In the genomic region with DNA sequence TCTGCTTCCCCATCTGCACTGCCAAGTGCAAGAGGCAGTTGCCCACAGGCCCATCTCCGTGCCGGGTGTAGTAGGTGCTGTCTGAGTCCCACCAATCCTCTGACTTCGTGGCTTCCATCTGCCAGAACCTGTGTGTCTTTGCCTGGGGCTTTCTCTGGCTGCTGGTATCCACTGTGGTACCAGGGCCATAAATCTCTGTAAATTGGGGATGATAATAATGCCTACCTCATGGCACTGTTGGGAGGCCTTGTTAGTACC, we compare ENCODE assay signal across 1 cellular context.
TF ChIP-seq lines count a peak whose summit lies in the region.

No MANE protein-coding gene starts in this region.

TF ChIP-seq in K562, 482 proteins besides CTCF, POLR2A, EP300 and RAD21:
- TF ChIP-seq KAT8 (IDR thresholded peaks at IDR 0.05; ENCODE audit: low read depth) = no peak
- no peak for TF ChIP-seq ZFX (CRISPR knock-in tag; IDR thresholded peaks at IDR 0.05)
- TF ChIP-seq, protein P1, sequence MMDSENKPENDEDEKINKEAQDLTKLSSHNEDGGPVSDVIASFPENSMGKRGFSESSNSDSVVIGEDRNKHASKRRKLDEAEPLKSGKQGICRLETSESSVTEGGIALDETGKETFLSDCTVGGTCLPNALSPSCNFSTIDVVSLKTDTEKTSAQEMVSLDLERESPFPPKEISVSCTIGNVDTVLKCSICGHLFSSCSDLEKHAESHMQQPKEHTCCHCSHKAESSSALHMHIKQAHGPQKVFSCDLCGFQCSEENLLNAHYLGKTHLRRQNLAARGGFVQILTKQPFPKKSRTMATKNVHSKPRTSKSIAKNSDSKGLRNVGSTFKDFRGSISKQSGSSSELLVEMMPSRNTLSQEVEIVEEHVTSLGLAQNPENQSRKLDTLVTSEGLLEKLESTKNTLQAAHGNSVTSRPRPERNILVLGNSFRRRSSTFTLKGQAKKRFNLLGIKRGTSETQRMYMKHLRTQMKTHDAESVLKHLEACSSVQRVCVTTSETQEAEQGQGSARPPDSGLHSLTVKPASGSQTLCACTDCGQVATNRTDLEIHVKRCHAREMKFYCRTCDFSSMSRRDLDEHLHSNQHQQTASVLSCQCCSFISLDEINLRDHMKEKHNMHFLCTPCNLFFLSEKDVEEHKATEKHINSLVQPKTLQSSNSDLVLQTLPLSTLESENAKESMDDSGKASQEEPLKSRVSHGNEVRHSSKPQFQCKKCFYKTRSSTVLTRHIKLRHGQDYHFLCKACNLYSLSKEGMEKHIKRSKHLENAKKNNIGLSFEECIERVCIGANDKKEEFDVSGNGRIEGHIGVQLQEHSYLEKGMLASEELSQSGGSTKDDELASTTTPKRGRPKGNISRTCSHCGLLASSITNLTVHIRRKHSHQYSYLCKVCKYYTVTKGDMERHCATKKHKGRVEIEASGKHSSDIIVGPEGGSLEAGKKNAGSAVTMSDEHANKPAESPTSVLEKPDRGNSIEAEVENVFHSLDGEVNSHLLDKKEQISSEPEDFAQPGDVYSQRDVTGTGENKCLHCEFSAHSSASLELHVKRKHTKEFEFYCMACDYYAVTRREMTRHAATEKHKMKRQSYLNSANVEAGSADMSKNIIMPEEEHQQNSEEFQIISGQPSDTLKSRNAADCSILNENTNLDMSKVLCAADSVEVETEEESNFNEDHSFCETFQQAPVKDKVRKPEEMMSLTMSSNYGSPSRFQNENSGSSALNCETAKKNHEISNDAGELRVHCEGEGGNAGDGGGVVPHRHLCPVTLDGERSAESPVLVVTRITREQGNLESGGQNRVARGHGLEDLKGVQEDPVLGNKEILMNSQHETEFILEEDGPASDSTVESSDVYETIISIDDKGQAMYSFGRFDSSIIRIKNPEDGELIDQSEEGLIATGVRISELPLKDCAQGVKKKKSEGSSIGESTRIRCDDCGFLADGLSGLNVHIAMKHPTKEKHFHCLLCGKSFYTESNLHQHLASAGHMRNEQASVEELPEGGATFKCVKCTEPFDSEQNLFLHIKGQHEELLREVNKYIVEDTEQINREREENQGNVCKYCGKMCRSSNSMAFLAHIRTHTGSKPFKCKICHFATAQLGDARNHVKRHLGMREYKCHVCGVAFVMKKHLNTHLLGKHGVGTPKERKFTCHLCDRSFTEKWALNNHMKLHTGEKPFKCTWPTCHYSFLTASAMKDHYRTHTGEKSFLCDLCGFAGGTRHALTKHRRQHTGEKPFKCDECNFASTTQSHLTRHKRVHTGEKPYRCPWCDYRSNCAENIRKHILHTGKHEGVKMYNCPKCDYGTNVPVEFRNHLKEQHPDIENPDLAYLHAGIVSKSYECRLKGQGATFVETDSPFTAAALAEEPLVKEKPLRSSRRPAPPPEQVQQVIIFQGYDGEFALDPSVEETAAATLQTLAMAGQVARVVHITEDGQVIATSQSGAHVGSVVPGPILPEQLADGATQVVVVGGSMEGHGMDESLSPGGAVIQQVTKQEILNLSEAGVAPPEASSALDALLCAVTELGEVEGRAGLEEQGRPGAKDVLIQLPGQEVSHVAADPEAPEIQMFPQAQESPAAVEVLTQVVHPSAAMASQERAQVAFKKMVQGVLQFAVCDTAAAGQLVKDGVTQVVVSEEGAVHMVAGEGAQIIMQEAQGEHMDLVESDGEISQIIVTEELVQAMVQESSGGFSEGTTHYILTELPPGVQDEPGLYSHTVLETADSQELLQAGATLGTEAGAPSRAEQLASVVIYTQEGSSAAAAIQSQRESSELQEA (IDR thresholded peaks at IDR 0.05; ENCODE audit: low read depth) = no peak
- no peak for TF ChIP-seq TCF7L2 (IDR thresholded peaks at IDR 0.05; ENCODE audit: low read depth, low read length)
- TF ChIP-seq, protein P2, sequence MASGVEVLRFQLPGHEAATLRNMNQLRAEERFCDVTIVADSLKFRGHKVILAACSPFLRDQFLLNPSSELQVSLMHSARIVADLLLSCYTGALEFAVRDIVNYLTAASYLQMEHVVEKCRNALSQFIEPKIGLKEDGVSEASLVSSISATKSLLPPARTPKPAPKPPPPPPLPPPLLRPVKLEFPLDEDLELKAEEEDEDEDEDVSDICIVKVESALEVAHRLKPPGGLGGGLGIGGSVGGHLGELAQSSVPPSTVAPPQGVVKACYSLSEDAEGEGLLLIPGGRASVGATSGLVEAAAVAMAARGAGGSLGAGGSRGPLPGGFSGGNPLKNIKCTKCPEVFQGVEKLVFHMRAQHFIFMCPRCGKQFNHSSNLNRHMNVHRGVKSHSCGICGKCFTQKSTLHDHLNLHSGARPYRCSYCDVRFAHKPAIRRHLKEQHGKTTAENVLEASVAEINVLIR (CRISPR knock-in tag; IDR thresholded peaks at IDR 0.05) = no peak
- TF ChIP-seq, protein P3, sequence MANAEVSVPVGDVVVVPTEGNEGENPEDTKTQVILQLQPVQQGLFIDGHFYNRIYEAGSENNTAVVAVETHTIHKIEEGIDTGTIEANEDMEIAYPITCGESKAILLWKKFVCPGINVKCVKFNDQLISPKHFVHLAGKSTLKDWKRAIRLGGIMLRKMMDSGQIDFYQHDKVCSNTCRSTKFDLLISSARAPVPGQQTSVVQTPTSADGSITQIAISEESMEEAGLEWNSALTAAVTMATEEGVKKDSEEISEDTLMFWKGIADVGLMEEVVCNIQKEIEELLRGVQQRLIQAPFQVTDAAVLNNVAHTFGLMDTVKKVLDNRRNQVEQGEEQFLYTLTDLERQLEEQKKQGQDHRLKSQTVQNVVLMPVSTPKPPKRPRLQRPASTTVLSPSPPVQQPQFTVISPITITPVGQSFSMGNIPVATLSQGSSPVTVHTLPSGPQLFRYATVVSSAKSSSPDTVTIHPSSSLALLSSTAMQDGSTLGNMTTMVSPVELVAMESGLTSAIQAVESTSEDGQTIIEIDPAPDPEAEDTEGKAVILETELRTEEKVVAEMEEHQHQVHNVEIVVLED (CRISPR knock-in tag; IDR thresholded peaks at IDR 0.05) = no peak
- no peak for TF ChIP-seq TCF7 (IDR thresholded peaks at IDR 0.05; ENCODE audit: borderline replicate concordance)
- TF ChIP-seq TEAD1 (CRISPR knock-in tag; IDR thresholded peaks at IDR 0.05) = 0 out of 4 replicates have a peak, but pooled peaks of 1 of the 2 experiments have one; percentile 4
- TF ChIP-seq, protein P4, sequence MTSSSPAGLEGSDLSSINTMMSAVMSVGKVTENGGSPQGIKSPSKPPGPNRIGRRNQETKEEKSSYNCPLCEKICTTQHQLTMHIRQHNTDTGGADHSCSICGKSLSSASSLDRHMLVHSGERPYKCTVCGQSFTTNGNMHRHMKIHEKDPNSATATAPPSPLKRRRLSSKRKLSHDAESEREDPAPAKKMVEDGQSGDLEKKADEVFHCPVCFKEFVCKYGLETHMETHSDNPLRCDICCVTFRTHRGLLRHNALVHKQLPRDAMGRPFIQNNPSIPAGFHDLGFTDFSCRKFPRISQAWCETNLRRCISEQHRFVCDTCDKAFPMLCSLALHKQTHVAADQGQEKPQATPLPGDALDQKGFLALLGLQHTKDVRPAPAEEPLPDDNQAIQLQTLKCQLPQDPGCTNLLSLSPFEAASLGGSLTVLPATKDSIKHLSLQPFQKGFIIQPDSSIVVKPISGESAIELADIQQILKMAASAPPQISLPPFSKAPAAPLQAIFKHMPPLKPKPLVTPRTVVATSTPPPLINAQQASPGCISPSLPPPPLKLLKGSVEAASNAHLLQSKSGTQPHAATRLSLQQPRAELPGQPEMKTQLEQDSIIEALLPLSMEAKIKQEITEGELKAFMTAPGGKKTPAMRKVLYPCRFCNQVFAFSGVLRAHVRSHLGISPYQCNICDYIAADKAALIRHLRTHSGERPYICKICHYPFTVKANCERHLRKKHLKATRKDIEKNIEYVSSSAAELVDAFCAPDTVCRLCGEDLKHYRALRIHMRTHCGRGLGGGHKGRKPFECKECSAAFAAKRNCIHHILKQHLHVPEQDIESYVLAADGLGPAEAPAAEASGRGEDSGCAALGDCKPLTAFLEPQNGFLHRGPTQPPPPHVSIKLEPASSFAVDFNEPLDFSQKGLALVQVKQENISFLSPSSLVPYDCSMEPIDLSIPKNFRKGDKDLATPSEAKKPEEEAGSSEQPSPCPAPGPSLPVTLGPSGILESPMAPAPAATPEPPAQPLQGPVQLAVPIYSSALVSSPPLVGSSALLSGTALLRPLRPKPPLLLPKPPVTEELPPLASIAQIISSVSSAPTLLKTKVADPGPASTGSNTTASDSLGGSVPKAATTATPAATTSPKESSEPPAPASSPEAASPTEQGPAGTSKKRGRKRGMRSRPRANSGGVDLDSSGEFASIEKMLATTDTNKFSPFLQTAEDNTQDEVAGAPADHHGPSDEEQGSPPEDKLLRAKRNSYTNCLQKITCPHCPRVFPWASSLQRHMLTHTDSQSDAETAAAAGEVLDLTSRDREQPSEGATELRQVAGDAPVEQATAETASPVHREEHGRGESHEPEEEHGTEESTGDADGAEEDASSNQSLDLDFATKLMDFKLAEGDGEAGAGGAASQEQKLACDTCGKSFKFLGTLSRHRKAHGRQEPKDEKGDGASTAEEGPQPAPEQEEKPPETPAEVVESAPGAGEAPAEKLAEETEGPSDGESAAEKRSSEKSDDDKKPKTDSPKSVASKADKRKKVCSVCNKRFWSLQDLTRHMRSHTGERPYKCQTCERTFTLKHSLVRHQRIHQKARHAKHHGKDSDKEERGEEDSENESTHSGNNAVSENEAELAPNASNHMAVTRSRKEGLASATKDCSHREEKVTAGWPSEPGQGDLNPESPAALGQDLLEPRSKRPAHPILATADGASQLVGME (CRISPR knock-in tag; IDR thresholded peaks at IDR 0.05) = no peak
- TF ChIP-seq ZNF282 (CRISPR knock-in tag; IDR thresholded peaks at IDR 0.05) = no peak
- no peak for TF ChIP-seq MTA1 (IDR thresholded peaks at IDR 0.05; ENCODE audit: borderline replicate concordance)
- TF ChIP-seq NFRKB (IDR thresholded peaks at IDR 0.05; ENCODE audit: low read depth) = 0 out of 2 replicates have a peak, but pooled peaks have one; percentile 6
- TF ChIP-seq, protein P5, sequence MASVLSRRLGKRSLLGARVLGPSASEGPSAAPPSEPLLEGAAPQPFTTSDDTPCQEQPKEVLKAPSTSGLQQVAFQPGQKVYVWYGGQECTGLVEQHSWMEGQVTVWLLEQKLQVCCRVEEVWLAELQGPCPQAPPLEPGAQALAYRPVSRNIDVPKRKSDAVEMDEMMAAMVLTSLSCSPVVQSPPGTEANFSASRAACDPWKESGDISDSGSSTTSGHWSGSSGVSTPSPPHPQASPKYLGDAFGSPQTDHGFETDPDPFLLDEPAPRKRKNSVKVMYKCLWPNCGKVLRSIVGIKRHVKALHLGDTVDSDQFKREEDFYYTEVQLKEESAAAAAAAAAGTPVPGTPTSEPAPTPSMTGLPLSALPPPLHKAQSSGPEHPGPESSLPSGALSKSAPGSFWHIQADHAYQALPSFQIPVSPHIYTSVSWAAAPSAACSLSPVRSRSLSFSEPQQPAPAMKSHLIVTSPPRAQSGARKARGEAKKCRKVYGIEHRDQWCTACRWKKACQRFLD (CRISPR knock-in tag; IDR thresholded peaks at IDR 0.05) = no peak
- TF ChIP-seq, protein P6, sequence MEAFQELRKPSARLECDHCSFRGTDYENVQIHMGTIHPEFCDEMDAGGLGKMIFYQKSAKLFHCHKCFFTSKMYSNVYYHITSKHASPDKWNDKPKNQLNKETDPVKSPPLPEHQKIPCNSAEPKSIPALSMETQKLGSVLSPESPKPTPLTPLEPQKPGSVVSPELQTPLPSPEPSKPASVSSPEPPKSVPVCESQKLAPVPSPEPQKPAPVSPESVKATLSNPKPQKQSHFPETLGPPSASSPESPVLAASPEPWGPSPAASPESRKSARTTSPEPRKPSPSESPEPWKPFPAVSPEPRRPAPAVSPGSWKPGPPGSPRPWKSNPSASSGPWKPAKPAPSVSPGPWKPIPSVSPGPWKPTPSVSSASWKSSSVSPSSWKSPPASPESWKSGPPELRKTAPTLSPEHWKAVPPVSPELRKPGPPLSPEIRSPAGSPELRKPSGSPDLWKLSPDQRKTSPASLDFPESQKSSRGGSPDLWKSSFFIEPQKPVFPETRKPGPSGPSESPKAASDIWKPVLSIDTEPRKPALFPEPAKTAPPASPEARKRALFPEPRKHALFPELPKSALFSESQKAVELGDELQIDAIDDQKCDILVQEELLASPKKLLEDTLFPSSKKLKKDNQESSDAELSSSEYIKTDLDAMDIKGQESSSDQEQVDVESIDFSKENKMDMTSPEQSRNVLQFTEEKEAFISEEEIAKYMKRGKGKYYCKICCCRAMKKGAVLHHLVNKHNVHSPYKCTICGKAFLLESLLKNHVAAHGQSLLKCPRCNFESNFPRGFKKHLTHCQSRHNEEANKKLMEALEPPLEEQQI (IDR thresholded peaks at IDR 0.05) = no peak
- no peak for TF ChIP-seq CBX8 (IDR thresholded peaks at IDR 0.05; ENCODE audit: borderline replicate concordance, extremely low read depth, low read depth, low read length, poor library complexity, severe bottlenecking)
- TF ChIP-seq, protein P7, sequence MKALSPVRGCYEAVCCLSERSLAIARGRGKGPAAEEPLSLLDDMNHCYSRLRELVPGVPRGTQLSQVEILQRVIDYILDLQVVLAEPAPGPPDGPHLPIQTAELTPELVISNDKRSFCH (CRISPR knock-in tag; IDR thresholded peaks at IDR 0.05) = no peak
- TF ChIP-seq, protein P7 (tag; IDR thresholded peaks at IDR 0.05) = peak; percentile 28; the same call in 1 of the 2 replicates
- no peak for TF ChIP-seq ZC3H8 (IDR thresholded peaks at IDR 0.05)
- no peak for TF ChIP-seq ZNF274 (IDR thresholded peaks at IDR 0.05; ENCODE audit: borderline replicate concordance, low read depth, low read length)
- no peak for TF ChIP-seq RBM39 (optimal IDR thresholded peaks at IDR 0.05; ENCODE audit: low read depth, low read length)
- TF ChIP-seq PYGO2 (tag; IDR thresholded peaks at IDR 0.05) = no peak
- TF ChIP-seq, protein P8, sequence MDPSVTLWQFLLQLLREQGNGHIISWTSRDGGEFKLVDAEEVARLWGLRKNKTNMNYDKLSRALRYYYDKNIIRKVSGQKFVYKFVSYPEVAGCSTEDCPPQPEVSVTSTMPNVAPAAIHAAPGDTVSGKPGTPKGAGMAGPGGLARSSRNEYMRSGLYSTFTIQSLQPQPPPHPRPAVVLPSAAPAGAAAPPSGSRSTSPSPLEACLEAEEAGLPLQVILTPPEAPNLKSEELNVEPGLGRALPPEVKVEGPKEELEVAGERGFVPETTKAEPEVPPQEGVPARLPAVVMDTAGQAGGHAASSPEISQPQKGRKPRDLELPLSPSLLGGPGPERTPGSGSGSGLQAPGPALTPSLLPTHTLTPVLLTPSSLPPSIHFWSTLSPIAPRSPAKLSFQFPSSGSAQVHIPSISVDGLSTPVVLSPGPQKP (CRISPR knock-in tag; IDR thresholded peaks at IDR 0.05) = no peak
- no peak for TF ChIP-seq MBD2 (IDR thresholded peaks at IDR 0.05; ENCODE audit: borderline replicate concordance, low read depth)
- no peak for TF ChIP-seq U2AF1 (optimal IDR thresholded peaks at IDR 0.05; ENCODE audit: low read depth, low read length)
- TF ChIP-seq, protein P9, sequence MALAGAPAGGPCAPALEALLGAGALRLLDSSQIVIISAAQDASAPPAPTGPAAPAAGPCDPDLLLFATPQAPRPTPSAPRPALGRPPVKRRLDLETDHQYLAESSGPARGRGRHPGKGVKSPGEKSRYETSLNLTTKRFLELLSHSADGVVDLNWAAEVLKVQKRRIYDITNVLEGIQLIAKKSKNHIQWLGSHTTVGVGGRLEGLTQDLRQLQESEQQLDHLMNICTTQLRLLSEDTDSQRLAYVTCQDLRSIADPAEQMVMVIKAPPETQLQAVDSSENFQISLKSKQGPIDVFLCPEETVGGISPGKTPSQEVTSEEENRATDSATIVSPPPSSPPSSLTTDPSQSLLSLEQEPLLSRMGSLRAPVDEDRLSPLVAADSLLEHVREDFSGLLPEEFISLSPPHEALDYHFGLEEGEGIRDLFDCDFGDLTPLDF (CRISPR knock-in tag; IDR thresholded peaks at IDR 0.05) = no peak
- 0 out of 2 replicates have a peak, but pooled peaks have one; percentile 14 for TF ChIP-seq ZNF175 (CRISPR knock-in tag; IDR thresholded peaks at IDR 0.05; ENCODE audit: low read depth)
- 0 out of 2 replicates have a peak, but pooled peaks have one; percentile 9 for TF ChIP-seq GABPA (tag; conservative IDR thresholded peaks at IDR 0.05; ENCODE audit: low read depth)
TF ChIP-seq in K562: peak in this region for 5.
